8 cellular contexts compared by ENCODE assay signal in genomic region chr15:99703603-99704443, GRCh38. TPM values are rescaled to one million over a fixed set of nuclear protein-coding genes. Genes with fewer than 3 reads are reported as not detected.
DNase-seq lines count a peak whose midpoint lies in the region; ATAC-seq and TF ChIP-seq lines count a peak whose summit lies in the region.

No MANE protein-coding gene starts in this region.

- H4K20me1 ChIP-seq in mammary epithelial cell (ENCODE audit: insufficient read depth, low read length), result no peaks in the 10 kb centered on the region

- H3K9me3 ChIP-seq in mammary epithelial cell (replicated peaks; ENCODE audit: insufficient read depth, low read length), result no peaks in the 10 kb centered on the region

- ATAC-seq in HG02973 (IDR thresholded peaks at IDR 0.05; ENCODE audit: unreplicated experiment), result peak; percentile 52

- H3K9ac ChIP-seq in mammary epithelial cell (ENCODE audit: insufficient read depth, low read length), result peak overlapping the region; percentile 16

- H2AFZ ChIP-seq in mammary epithelial cell (ENCODE audit: low read depth, low read length), result no peak overlapping the region

- intact Hi-C loops in mammary epithelial cell (cut with micrococcal nuclease), result loop anchor here (1.0 to 5.0 kb wide), 7 partner anchors 26 to 431 kb away; no protein-coding TSS in a partner anchor

- H3K79me2 ChIP-seq in mammary epithelial cell (ENCODE audit: insufficient read depth, low read length), result no peaks in the 10 kb centered on the region

- H3K4me1 ChIP-seq in mammary epithelial cell (ENCODE audit: insufficient read depth, low read length), result peaks cover 33% of the 10 kb centered on the region

- DNase-seq in AML-193 (lab: John Stamatoyannopoulos, UW), result peak; percentile 56 to 72
- peak; percentile 62 for DNase-seq in GM13976 (ENCODE audit: low spot score)
- DNase-seq in NCI-H460 (ENCODE audit: extremely low read depth, low read depth), result peak; percentile 80
- DNase-seq in mammary epithelial cell, result peak; percentile 83
- peak; percentile 90 for DNase-seq in kidney tubule cell (ENCODE audit: low spot score)
- peak in 3 of 49 donors; percentile 12 to 36 (median 29) for DNase-seq in substantia nigra (lab: John Stamatoyannopoulos, UW)
- no peak for DNase-seq in NCI-H1436 (lab: John Stamatoyannopoulos, UW)

- BruUV-seq in mammary epithelial cell (replicated peaks; lab: Mats Ljungman, UMichigan), result no TSS peak

- CTCF ChIA-PET in mammary epithelial cell (lab: Charles Lee; ENCODE audit: low non-redundant PET), result interaction anchor here (0.6 to 1.5 kb wide), 19 partner anchors 10 to 1295 kb away, joined by 3 to 26 read pairs (median 5); partner anchors contain the start of genes LYSMD4 and SYNM

- no peaks in the 10 kb centered on the region for H3K27me3 ChIP-seq in mammary epithelial cell (ENCODE audit: insufficient read depth, low read length)

- 8% methylated on average over 7 of the region's 7 CpGs for WGBS in mammary epithelial cell (ENCODE audit: low coverage, missing lambda C conversion rate)

- dilution Hi-C loops in mammary epithelial cell (cut with HindIII; ENCODE audit: low sequenced_read_pairs), result loop anchor here (25.0 kb wide), 1 partner anchor 442 kb away; the partner anchor contains the start of gene LRRC28

- H3K4me2 ChIP-seq in mammary epithelial cell (ENCODE audit: insufficient read depth, low read depth, low read length), result peak overlapping the region; percentile 64

- TF ChIP-seq CTCF in GM13976 (IDR thresholded peaks at IDR 0.05; ENCODE audit: borderline replicate concordance, control extremely low read depth, extremely low read depth, insufficient read depth, missing control alignments) (no peak), mammary epithelial cell (conservative IDR thresholded peaks at IDR 0.05 in 1 of 2, IDR thresholded peaks at IDR 0.05 in 1 of 2; ENCODE audit: extremely low read depth in 1 of 2, insufficient read depth in 1 of 2, low read depth in 1 of 2, low read length in 2 of 2) (peak; percentile 49 to 72)

- H3K27ac ChIP-seq in mammary epithelial cell (ENCODE audit: insufficient read depth, low read depth, low read length) (peak overlapping the region; percentile 72), substantia nigra (ENCODE audit: low read depth, low read length, poor library complexity, severe bottlenecking) (peak overlapping the region; percentile 52)

- in situ Hi-C loops in GM13976 (cut with MboI; ENCODE audit: low sequenced_read_pairs, unreplicated experiment), result loop anchor here (10.0 kb wide), 1 partner anchor 419 kb away; no protein-coding TSS in a partner anchor
- in situ Hi-C loops in mammary epithelial cell (cut with MboI; ENCODE audit: low sequenced_read_pairs in 2 of 2), result loop anchor here in 1 of 2 donors (10.0 to 25.0 kb wide), 2 partner anchors 292 to 419 kb away; no protein-coding TSS in a partner anchor

- H3K4me3 ChIP-seq in mammary epithelial cell (replicated peaks in 1 of 3; ENCODE audit: insufficient read depth in 1 of 3, low read depth in 2 of 3, low read length in 3 of 3), result peak overlapping the region in 2 of 3 experiments; percentile 6 to 33

- H3K36me3 ChIP-seq in mammary epithelial cell (ENCODE audit: insufficient read depth, low read length), result no peaks in the 10 kb centered on the region

RNA-seq across cellular contexts. Expression of gene LYSMD4, which starts 29.4 kb away (rescaled TPM):
- total RNA-seq in NCI-H460 (2014; rRNA removed; shearing (Covaris generic)), result 4.5 and 6.0 TPM in 2 replicates
- polyA plus RNA-seq in NCI-H460 (2014; cell fraction: nucleus; rRNA removed), result 15.0 and 16.2 TPM in 2 replicates
- total RNA-seq in mammary epithelial cell, result 10 to 100 TPM; 10.9 to 20.5 TPM
- 9.6 TPM for polyA plus RNA-seq in mammary epithelial cell
- polyA minus RNA-seq in mammary epithelial cell, result 3.5 TPM
